8 cellular contexts compared by ENCODE assay signal in the genomic region with DNA sequence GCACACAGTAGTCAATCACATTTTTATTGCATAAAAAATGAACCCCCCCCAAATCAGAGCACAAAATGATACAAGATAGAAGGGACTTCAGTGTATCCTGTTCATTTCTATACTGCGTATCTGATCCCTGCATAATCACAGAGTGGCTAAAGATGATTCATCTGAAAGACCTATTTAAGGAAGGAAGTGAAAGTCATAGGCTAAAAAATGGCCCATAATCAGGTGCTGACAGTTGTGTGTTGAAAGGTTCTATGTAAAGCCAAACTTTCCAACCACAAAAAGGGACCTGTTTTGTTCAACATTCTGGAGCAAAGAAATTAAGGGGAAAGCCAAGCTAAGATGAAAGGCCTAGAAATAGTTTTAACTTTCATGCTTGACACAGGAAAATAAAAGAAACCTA.
A peak's percentile ranks its signal among the peaks of the same experiment; 100 is the strongest.
DNase-seq lines count a peak whose midpoint lies in the region; ATAC-seq and TF ChIP-seq lines count a peak whose summit lies in the region.

No MANE protein-coding gene starts in this region.

- H3K4me3 ChIP-seq in OCI-LY1 (ENCODE audit: low read depth, low read length, poor library complexity, severe bottlenecking) = no peak overlapping the region

- no peaks in the 10 kb centered on the region for H3K79me2 ChIP-seq in OCI-LY1 (ENCODE audit: insufficient read depth, low read length)

- peaks cover 81% of the 10 kb centered on the region for H3K4me1 ChIP-seq in OCI-LY1 (ENCODE audit: insufficient read depth, low read length, severe bottlenecking)

- peaks cover 42% of the 10 kb centered on the region for H3K4me1 Mint-ChIP-seq in activated naive CD4-positive, alpha-beta T cell treated with anti-CD3 and anti-CD28 coated beads for 36 hours (ENCODE audit: low read depth)
- no peaks in the 10 kb centered on the region for H3K4me1 Mint-ChIP-seq in osteocyte (ENCODE audit: unreplicated experiment)

- H3K27me3 Mint-ChIP-seq in activated naive CD4-positive, alpha-beta T cell treated with anti-CD3 and anti-CD28 coated beads for 36 hours (ENCODE audit: low read depth) = no peaks in the 10 kb centered on the region
- H3K27me3 Mint-ChIP-seq in osteocyte (ENCODE audit: unreplicated experiment) = no peaks in the 10 kb centered on the region

- DNase-seq in activated naive CD4-positive, alpha-beta T cell treated with anti-CD3 and anti-CD28 coated beads, Interleukin-2, amount 50 U/mL, for 72 hours (ENCODE audit: low spot score in 2 of 2) = no peak
- DNase-seq in activated naive CD4-positive, alpha-beta T cell treated with anti-CD3 and anti-CD28 coated beads for 36 hours = no peak
- DNase-seq in left ventricle myocardium superior (no peak), NCI-H1930 (lab: John Stamatoyannopoulos, UW) (no peak), osteocyte (ENCODE audit: extremely low spot score, unreplicated experiment) (no peak), DMS 273 (lab: John Stamatoyannopoulos, UW; ENCODE audit: unreplicated experiment) (no peak)

- TF ChIP-seq CTCF in OCI-LY1 (IDR thresholded peaks at IDR 0.05; ENCODE audit: low read length) = no peak
- no peak for TF ChIP-seq CTCF in osteocyte (IDR thresholded peaks at IDR 0.05)

- H3K36me3 ChIP-seq in OCI-LY1 (ENCODE audit: insufficient read depth, low read length) = no peaks in the 10 kb centered on the region

- no peaks in the 10 kb centered on the region for H3F3A ChIP-seq in OCI-LY1 (ENCODE audit: insufficient read depth, low read length)

- intact Hi-C loops in activated naive CD4-positive, alpha-beta T cell treated with anti-CD3 and anti-CD28 coated beads for 36 hours (cut with micrococcal nuclease) = loop anchor here (1.0 to 5.0 kb wide), 6 partner anchors 26 to 424 kb away; no protein-coding TSS in a partner anchor
- intact Hi-C loops in left ventricle myocardium superior (cut with micrococcal nuclease) = no loop called here

- H3K4me3 Mint-ChIP-seq in activated naive CD4-positive, alpha-beta T cell treated with anti-CD3 and anti-CD28 coated beads for 36 hours = no peak overlapping the region
- H3K4me3 Mint-ChIP-seq in osteocyte (ENCODE audit: unreplicated experiment) = no peak overlapping the region

- no peaks in the 10 kb centered on the region for H4K20me1 ChIP-seq in OCI-LY1 (ENCODE audit: insufficient read depth, low read length)

- peak; percentile 91 to 96 for ATAC-seq in activated naive CD4-positive, alpha-beta T cell treated with anti-CD3 and anti-CD28 coated beads, Interleukin-2, amount 50 U/mL, for 72 hours
- ATAC-seq in HG02884 (IDR thresholded peaks at IDR 0.05; ENCODE audit: unreplicated experiment) (peak; percentile 86), left ventricle myocardium superior (peak; percentile 29)

- H3K27ac ChIP-seq in OCI-LY1 (ENCODE audit: low read depth, low read length, poor library complexity, severe bottlenecking) = peak overlapping the region; percentile 91

- peak overlapping the region; percentile 13 to 56 for H3K27ac Mint-ChIP-seq in activated naive CD4-positive, alpha-beta T cell treated with anti-CD3 and anti-CD28 coated beads, Interleukin-2, amount 50 U/mL, for 72 hours
- no peak overlapping the region for H3K27ac Mint-ChIP-seq in activated naive CD4-positive, alpha-beta T cell treated with anti-CD3 and anti-CD28 coated beads for 36 hours
- no peak overlapping the region for H3K27ac Mint-ChIP-seq in osteocyte (ENCODE audit: unreplicated experiment)

- no peaks in the 10 kb centered on the region for H3K9me2 ChIP-seq in OCI-LY1 (ENCODE audit: low read depth, low read length)

- no peaks in the 10 kb centered on the region for H3K9me3 ChIP-seq in OCI-LY1 (ENCODE audit: low read length)

- H3K27me3 ChIP-seq in OCI-LY1 (ENCODE audit: insufficient read depth, low read length) = no peaks in the 10 kb centered on the region

- peak overlapping the region; percentile 49 for H3K9ac ChIP-seq in OCI-LY1 (ENCODE audit: low read length)

- H2AFZ ChIP-seq in OCI-LY1 (ENCODE audit: low read length) = no peak overlapping the region

- H3K9me3 Mint-ChIP-seq in activated naive CD4-positive, alpha-beta T cell treated with anti-CD3 and anti-CD28 coated beads, Interleukin-2, amount 50 U/mL, for 72 hours = peaks cover 1 to 12% of the 10 kb centered on the region in 2 donors
- H3K9me3 Mint-ChIP-seq in activated naive CD4-positive, alpha-beta T cell treated with anti-CD3 and anti-CD28 coated beads for 36 hours = no peaks in the 10 kb centered on the region
- no peaks in the 10 kb centered on the region for H3K9me3 Mint-ChIP-seq in osteocyte (ENCODE audit: unreplicated experiment)

- CTCF ChIA-PET in activated naive CD4-positive, alpha-beta T cell treated with anti-CD3 and anti-CD28 coated beads for 36 hours (lab: Charles Lee) = no interaction called here

- H3K4me2 ChIP-seq in OCI-LY1 (ENCODE audit: low read length) = peak overlapping the region; percentile 46

- H3K36me3 Mint-ChIP-seq in activated naive CD4-positive, alpha-beta T cell treated with anti-CD3 and anti-CD28 coated beads, Interleukin-2, amount 50 U/mL, for 72 hours = peaks cover 2 to 13% of the 10 kb centered on the region in 2 donors
- no peaks in the 10 kb centered on the region for H3K36me3 Mint-ChIP-seq in activated naive CD4-positive, alpha-beta T cell treated with anti-CD3 and anti-CD28 coated beads for 36 hours (ENCODE audit: low read depth)
- H3K36me3 Mint-ChIP-seq in osteocyte (ENCODE audit: unreplicated experiment) = no peaks in the 10 kb centered on the region

Comparison
In these comparisons a context has a peak if more than half of its experiments do, and no peak if none do; other contexts are left out.
1. H3K27ac Mint-ChIP-seq: peak in activated naive CD4-positive, alpha-beta T cell treated with anti-CD3 and anti-CD28 coated beads, Interleukin-2, amount 50 U/mL, for 72 hours (2 of 2); none in activated naive CD4-positive, alpha-beta T cell treated with anti-CD3 and anti-CD28 coated beads for 36 hours (single experiment) and osteocyte (single experiment).
2. ATAC-seq: peak in every context shown above with its lines; median percentile 94 in activated naive CD4-positive, alpha-beta T cell treated with anti-CD3 and anti-CD28 coated beads, Interleukin-2, amount 50 U/mL, for 72 hours; 86 in HG02884; 29 in left ventricle myocardium superior.